7 cellular contexts compared by ENCODE assay signal in genomic region chr5:128951301-128951700, GRCh38. TPM values are rescaled to one million over a fixed set of nuclear protein-coding genes. Genes with fewer than 3 reads are reported as not detected.
"Had no signal": no experiment of that assay in that cellular context is flagged by ENCODE, and none has a peak within 500 bp of the region (broad histone marks: within the 10 kb centered on the region; RNA-seq: fewer than 3 reads in every experiment).

No MANE protein-coding gene starts in this region.

RNA-seq across cellular contexts. Expression of gene SLC27A6, which starts 14.0 kb away (rescaled TPM):
- total RNA-seq: kidney, lung microvascular endothelial cell, mesenteric fat pad, mononuclear cell, myocyte had no signal
- polyA plus RNA-seq: immature natural killer cell, liver had no signal
